ENCODE assay signal across 22 cellular contexts in the genomic region with DNA sequence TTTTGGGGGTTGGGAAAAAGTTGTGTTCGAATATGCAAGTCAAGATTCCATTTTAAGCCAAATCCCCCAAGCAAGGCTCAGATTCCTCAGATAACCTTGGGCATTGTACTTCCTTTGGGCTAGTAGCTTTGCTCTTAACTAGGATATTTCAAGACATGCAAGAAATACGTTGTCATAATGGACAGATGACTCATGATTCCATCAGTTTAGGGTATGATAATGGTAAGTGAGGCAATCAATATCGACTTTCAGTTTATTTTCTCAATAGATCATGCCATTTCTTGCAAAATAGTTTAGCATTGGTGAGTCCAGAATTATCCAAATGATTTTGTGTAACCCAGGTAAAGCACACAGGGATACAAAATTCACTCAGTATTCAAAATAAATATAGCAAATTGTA. TPM values are rescaled to one million over a fixed set of nuclear protein-coding genes. Genes with fewer than 3 reads are reported as not detected.
"Had no signal": no experiment of that assay in that cellular context is flagged by ENCODE, and none has a peak within 500 bp of the region (broad histone marks: within the 10 kb centered on the region; RNA-seq: fewer than 3 reads in every experiment).

No MANE protein-coding gene starts in this region.

- H3K4me3 ChIP-seq: ascending aorta, esophagus squamous epithelium, gastrocnemius medialis, prostate gland, spleen, thoracic aorta, vagina had no signal

- H3K4me1 ChIP-seq: ascending aorta, esophagus squamous epithelium, gastrocnemius medialis, prostate gland, spleen, vagina had no signal

- H3K36me3 ChIP-seq: ascending aorta, esophagus squamous epithelium, gastrocnemius medialis, prostate gland, spleen, thoracic aorta, vagina had no signal

- ATAC-seq: activated naive CD4-positive, alpha-beta T cell treated with anti-CD3 and anti-CD28 coated beads, Interleukin-2, amount 50 U/mL, for 72 hours; activated T-helper 17 cell treated with anti-CD3 and anti-CD28 coated beads, Interleukin-2, amount 50 U/mL, for 72 hours; gastrocnemius medialis; left ventricle myocardium superior had no signal

- DNase-seq: activated B cell treated with CpG ODN at 0.5 μM for 24 hours; activated CD4-positive, alpha-beta T cell treated with anti-CD3 and anti-CD28 coated beads, Interleukin-2, amount 50 U/mL, for 1 hour; activated T-cell treated with anti-CD3 and anti-CD28 coated beads, Interleukin-2, amount 50 U/mL, for 1 hour; effector memory CD4-positive, alpha-beta T cell; esophagus squamous epithelium; gastrocnemius medialis; left ventricle myocardium superior; natural killer cell; spleen; stimulated activated CD4-positive, alpha-beta T cell treated with anti-CD3 and anti-CD28 coated beads, Interleukin-4, amount 100 ng/mL, for 1 hour; T-helper 9 cell had no signal

- H3K27me3 ChIP-seq: ascending aorta, gastrocnemius medialis, vagina had no signal

- H3K27ac ChIP-seq: ascending aorta, esophagus squamous epithelium, gastrocnemius medialis, prostate gland, spleen, thoracic aorta, vagina had no signal

- H3K9me3 ChIP-seq: ascending aorta, esophagus squamous epithelium, gastrocnemius medialis, prostate gland, spleen, thoracic aorta, vagina had no signal

RNA-seq across cellular contexts. Expression of a gene that starts 25.4 kb away (rescaled TPM):
- total RNA-seq: activated B cell treated with CpG ODN at 0.5 μM for 24 hours; activated naive CD4-positive, alpha-beta T cell treated with anti-CD3 and anti-CD28 coated beads, Interleukin-2, amount 50 U/mL, for 72 hours; ascending aorta; dermis microvascular lymphatic vessel endothelial cell; endothelial cell of umbilical vein; esophagus squamous epithelium; gastrocnemius medialis; left ventricle myocardium superior; mammary epithelial cell; natural killer cell; osteocyte; spleen; T-helper 1 cell treated with Interleukin-12 subunit alpha and Interleukin-12 subunit beta and Interleukin-4 antibody, amounts not matched to agents 30 ng/mL and 1 ng/mL, for 36 hours; thoracic aorta; vagina had no signal
